In genomic region chr1:21639594-21640041, GRCh38 we compare ENCODE assay signal across 18 cellular contexts. TPM values are rescaled to one million over a fixed set of nuclear protein-coding genes. Genes with fewer than 3 reads are reported as not detected.
DNase-seq lines count a peak whose midpoint lies in the region; ATAC-seq, FAIRE-seq and TF ChIP-seq lines count a peak whose summit lies in the region.
"Had no signal": no experiment of that assay in that cellular context is flagged by ENCODE, and none has a peak within 500 bp of the region (broad histone marks: within the 10 kb centered on the region; RNA-seq: fewer than 3 reads in every experiment).

No MANE protein-coding gene starts in this region.

- peaks cover 20% of the 10 kb centered on the region for H3K36me3 Mint-ChIP-seq in Calu3 (ENCODE audit: insufficient read depth, unreplicated experiment)
- H3K36me3 Mint-ChIP-seq: natural killer cell treated with Interleukin-12 subunit alpha and Interleukin-12 subunit beta and Interleukin-15 and Interleukin-18, amount 100 ng/mL, for 72 hours had no signal

- no peak overlapping the region for H3K4me3 Mint-ChIP-seq in Calu3 (ENCODE audit: low read depth, unreplicated experiment)
- H3K4me3 Mint-ChIP-seq: activated naive CD4-positive, alpha-beta T cell treated with anti-CD3 and anti-CD28 coated beads for 36 hours; natural killer cell treated with Interleukin-12 subunit alpha and Interleukin-12 subunit beta and Interleukin-15 and Interleukin-18, amount 100 ng/mL, for 72 hours had no signal

- H3K27ac ChIP-seq in RWPE1: peak overlapping the region; percentile 85

- no peaks in the 10 kb centered on the region for H3K9me3 Mint-ChIP-seq in Calu3 (ENCODE audit: low read depth, unreplicated experiment)
- H3K9me3 Mint-ChIP-seq: activated naive CD4-positive, alpha-beta T cell treated with anti-CD3 and anti-CD28 coated beads for 36 hours; natural killer cell treated with Interleukin-12 subunit alpha and Interleukin-12 subunit beta and Interleukin-15 and Interleukin-18, amount 100 ng/mL, for 72 hours had no signal

- POLR2A ChIA-PET in RWPE1 (lab: Yijun Ruan, JAX; ENCODE audit: low non-redundant PET): no interaction called here

- peak overlapping the region; percentile 55 for H3K27ac Mint-ChIP-seq in Calu3 (ENCODE audit: unreplicated experiment)
- H3K27ac Mint-ChIP-seq: activated naive CD4-positive, alpha-beta T cell treated with anti-CD3 and anti-CD28 coated beads for 36 hours; natural killer cell treated with Interleukin-12 subunit alpha and Interleukin-12 subunit beta and Interleukin-15 and Interleukin-18, amount 100 ng/mL, for 72 hours had no signal

- TF ChIP-seq CTCF in Calu3 (IDR thresholded peaks at IDR 0.05; ENCODE audit: unreplicated experiment): no peak
- no peak for TF ChIP-seq CTCF in RWPE1 (conservative IDR thresholded peaks at IDR 0.05; ENCODE audit: low read depth)

- CTCF ChIA-PET in Calu3 (lab: Charles Lee): no interaction called here
- CTCF ChIA-PET in RWPE1 (lab: Yijun Ruan, JAX): no interaction called here

- DNase-seq in Calu3 (no peak), RWPE1 (ENCODE audit: low spot score) (no peak), head of caudate nucleus (peak; percentile 55 to 94 (median 80)), putamen (ENCODE audit: low spot score) (peak; percentile 81), activated T-cell treated with anti-CD3 and anti-CD28 coated beads for 4 hours (no peak), iPS-NIHi7 (ENCODE audit: extremely low spot score) (no peak), H54 (ENCODE audit: insufficient read length, low spot score) (no peak)
- DNase-seq: activated naive CD4-positive, alpha-beta T cell treated with anti-CD3 and anti-CD28 coated beads for 36 hours; AML-193; DMS153; glutamatergic neuron; NCI-H1694; NCI-H524 treated with DMSO at 0.1 percent for 48 hours; stimulated activated naive CD4-positive, alpha-beta T cell treated with Interleukin-2 at 50 U/mL for 16 hours; SW 1271 had no signal

- no peak for FAIRE-seq in H54 (lab: Jason Lieb, UNC)
- FAIRE-seq: endometrium had no signal

- no peaks in the 10 kb centered on the region for H3K27me3 Mint-ChIP-seq in Calu3 (ENCODE audit: unreplicated experiment)

- ATAC-seq in GM18867 (IDR thresholded peaks at IDR 0.05; ENCODE audit: unreplicated experiment): no peak
- ATAC-seq: natural killer cell treated with Interleukin-12 subunit alpha and Interleukin-12 subunit beta and Interleukin-15 and Interleukin-18, amount 100 ng/mL, for 72 hours had no signal

- BruUV-seq in Calu3 (replicated peaks; lab: Mats Ljungman, UMichigan): no TSS peak

- intact Hi-C loops in Calu3 (cut with micrococcal nuclease; ENCODE audit: unreplicated experiment) (no loop called here), head of caudate nucleus (cut with DNase I) (no loop called here)

- H3K4me1 Mint-ChIP-seq in Calu3 (ENCODE audit: low read depth, unreplicated experiment): peaks cover 28% of the 10 kb centered on the region

- no peak for TF ChIP-seq POLR2A in H54 (IDR thresholded peaks at IDR 0.05; ENCODE audit: low read depth, low read length)

RNA-seq across cellular contexts. Expression of gene RAP1GAP, which starts 29.5 kb away (rescaled TPM):
- total RNA-seq in Calu3 (2022): 23.8 and 26.8 TPM in 2 replicates

Comparison
In these comparisons a context has a peak if more than half of its experiments do, and no peak if none do; other contexts are left out.
1. DNase-seq: peak in head of caudate nucleus (42 of 42) and putamen (single experiment); none in Calu3 (single experiment), RWPE1 (single experiment), activated T-cell treated with anti-CD3 and anti-CD28 coated beads for 4 hours (single experiment), iPS-NIHi7 (single experiment) and H54 (single experiment).